8 cellular contexts compared by ENCODE assay signal in the genomic region with DNA sequence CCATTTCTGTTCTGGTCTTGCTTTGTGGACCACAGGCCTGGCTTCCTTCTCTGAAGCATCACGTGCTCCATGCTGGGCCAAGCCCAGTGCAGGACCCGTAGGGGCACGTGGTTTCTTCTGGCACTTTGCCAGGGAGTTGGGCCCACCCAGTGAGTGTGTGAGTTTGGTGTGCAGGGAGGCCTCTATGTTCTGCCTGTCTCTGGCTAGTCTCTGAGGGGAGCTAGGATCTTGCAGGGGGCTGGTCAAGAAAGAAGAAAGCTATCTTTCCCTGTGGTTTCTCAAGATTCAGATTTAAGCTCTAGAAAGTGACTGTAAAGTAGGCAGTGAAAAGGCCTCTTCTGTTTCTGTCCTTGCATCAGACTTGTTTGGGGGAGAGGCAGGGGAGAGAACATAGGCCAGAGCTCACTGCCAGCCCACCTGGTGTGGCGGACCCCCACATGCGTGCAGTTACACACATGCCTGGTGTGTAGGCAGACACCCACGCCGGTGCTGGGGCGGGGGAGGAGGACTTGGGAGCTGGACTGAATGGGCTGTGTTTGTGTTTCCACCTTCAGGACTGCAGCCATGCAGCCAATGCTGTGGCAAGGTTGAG. TPM values are rescaled to one million over a fixed set of nuclear protein-coding genes. Genes with fewer than 3 reads are reported as not detected.
DNase-seq lines count a peak whose midpoint lies in the region; ATAC-seq, FAIRE-seq and TF ChIP-seq lines count a peak whose summit lies in the region.

No MANE protein-coding gene starts in this region.

- TF ChIP-seq CTCF in CD4-positive, alpha-beta T cell (IDR thresholded peaks at IDR 0.05): no peak
- TF ChIP-seq CTCF in K562 (IDR thresholded peaks at IDR 0.05 in 2 of 3, conservative IDR thresholded peaks at IDR 0.05 in 1 of 3; ENCODE audit: insufficient read depth in 2 of 3, low read depth in 1 of 3, low read length in 3 of 3): no peak
- no peak for TF ChIP-seq CTCF in HepG2 (CRISPR knock-in tag; IDR thresholded peaks at IDR 0.05)
- TF ChIP-seq CTCF in testis (IDR thresholded peaks at IDR 0.05): no peak

- H2AFZ ChIP-seq in K562 (ENCODE audit: low read depth, low read length) (0 out of 2 replicates have a peak overlapping the region, but pooled peaks have one; percentile 27), HepG2 (ENCODE audit: low read length) (no peak overlapping the region)

- intact Hi-C loops in CD4-positive, alpha-beta T cell (cut with DNase I, micrococcal nuclease): loop anchor here in 1 of 2 experiments (5.0 kb wide), 1 partner anchor 41 kb away; no protein-coding TSS in a partner anchor
- intact Hi-C loops in K562 (cut with micrococcal nuclease) (no loop called here), HepG2 (cut with micrococcal nuclease; ENCODE audit: unreplicated experiment) (no loop called here), testis (cut with DNase I; ENCODE audit: low total_unique reads) (no loop called here)

- peak overlapping the region; percentile 89 for H3K27ac Mint-ChIP-seq in CD4-positive, alpha-beta T cell

- DNase-seq in CD4-positive, alpha-beta T cell: no peak
- DNase-seq in NCI-H2227 (lab: John Stamatoyannopoulos, UW; ENCODE audit: unreplicated experiment) (peak; percentile 92), K562 (ENCODE audit: extremely low read depth in 1 of 4, low spot score in 3 of 4) (peak; percentile 60 to 86 (median 66)), HepG2 (ENCODE audit: low spot score) (no peak), testis (peak; percentile 79), HuH-7.5 (ENCODE audit: low spot score) (no peak), LoVo (ENCODE audit: low spot score) (no peak)

- H3K9me3 ChIP-seq in CD4-positive, alpha-beta T cell (ENCODE audit: control insufficient read depth, low read length): no peaks in the 10 kb centered on the region
- H3K9me3 ChIP-seq in K562 (replicated peaks; ENCODE audit: control insufficient read depth, insufficient read depth, low read depth, low read length) (no peaks in the 10 kb centered on the region), HepG2 (ENCODE audit: low read length) (no peaks in the 10 kb centered on the region), testis (no peaks in the 10 kb centered on the region)

- H3K4me3 ChIP-seq in K562 (no peak overlapping the region), HepG2 (replicated peaks in 1 of 3; ENCODE audit: insufficient read depth in 1 of 3, low read depth in 2 of 3, low read length in 3 of 3) (no peak overlapping the region), testis (no peak overlapping the region)

- POLR2A ChIA-PET in CD4-positive, alpha-beta T cell (lab: Charles Lee): interaction anchor here (0.7 to 8.9 kb wide), 6 partner anchors 8 to 28 kb away, joined by 3 to 103 read pairs (median 4); a partner anchor contains a TSS
- POLR2A ChIA-PET in K562 (lab: Yijun Ruan, JAX) (interaction anchor here (1.0 to 3.5 kb wide), 3 partner anchors 10 to 12 kb away, joined by 3 to 24 read pairs (median 4); a partner anchor contains a TSS), HepG2 (lab: Yijun Ruan, JAX) (interaction anchor here (1.1 to 3.8 kb wide), 4 partner anchors 9 to 28 kb away, joined by 3 to 24 read pairs (median 4); a partner anchor contains a TSS)

- H3K27ac ChIP-seq in CD4-positive, alpha-beta T cell (ENCODE audit: low read depth, low read length): peak overlapping the region; percentile 26
- peak overlapping the region; percentile 37; the same call in 2 of the 3 replicates for H3K27ac ChIP-seq in K562 (ENCODE audit: extremely low read depth, low read depth, low read length)
- no peak overlapping the region for H3K27ac ChIP-seq in HepG2 (ENCODE audit: extremely low read length, insufficient read depth, low read length)
- peak overlapping the region; percentile 17 to 77 for H3K27ac ChIP-seq in testis

- no peak overlapping the region for H3K4me2 ChIP-seq in K562 (ENCODE audit: insufficient read depth, low read length)
- H3K4me2 ChIP-seq in HepG2 (ENCODE audit: low read depth, low read length): no peak overlapping the region

- no peaks in the 10 kb centered on the region for H3K27me3 Mint-ChIP-seq in CD4-positive, alpha-beta T cell

- TF ChIP-seq POLR2A in K562 (conservative IDR thresholded peaks at IDR 0.05): no peak
- no peak for TF ChIP-seq POLR2A in HepG2 (IDR thresholded peaks at IDR 0.05; ENCODE audit: insufficient read depth in 1 of 2, low read depth in 2 of 2, low read length in 2 of 2)
- no peak for TF ChIP-seq POLR2A in testis (IDR thresholded peaks at IDR 0.05)

- peaks cover 3% of the 10 kb centered on the region for H3K9me1 ChIP-seq in K562 (ENCODE audit: control insufficient read depth, insufficient read depth, low read length)

- peaks cover 90% of the 10 kb centered on the region for H3K36me3 Mint-ChIP-seq in CD4-positive, alpha-beta T cell (ENCODE audit: low read depth)

- CTCF ChIA-PET in CD4-positive, alpha-beta T cell (lab: Charles Lee): interaction anchor here (1.5 kb wide), 1 partner anchor 42 kb away, joined by 5 read pairs; no protein-coding TSS in a partner anchor
- CTCF ChIA-PET in K562 (lab: Yijun Ruan, JAX; ENCODE audit: low intra/inter-chr PET ratio) (no interaction called here), HepG2 (lab: Yijun Ruan, JAX; ENCODE audit: low intra/inter-chr PET ratio, low total read pairs) (no interaction called here)

- no peaks in the 10 kb centered on the region for H3K27me3 ChIP-seq in CD4-positive, alpha-beta T cell (ENCODE audit: control insufficient read depth, insufficient read depth, low read length)
- no peaks in the 10 kb centered on the region for H3K27me3 ChIP-seq in K562 (ENCODE audit: control insufficient read depth in 2 of 2, insufficient read depth in 2 of 2, low read length in 2 of 2)
- no peaks in the 10 kb centered on the region for H3K27me3 ChIP-seq in HepG2 (ENCODE audit: control insufficient read depth in 1 of 2, insufficient read depth in 2 of 2, low read length in 2 of 2)
- no peaks in the 10 kb centered on the region for H3K27me3 ChIP-seq in testis

- no TSS peak for BruUV-seq in K562 (replicated peaks; lab: Mats Ljungman, UMichigan)
- BruUV-seq in HepG2 (replicated peaks; lab: Mats Ljungman, UMichigan): no TSS peak

- in situ Hi-C loops in K562 (cut with MboI): no loop called here
- in situ Hi-C loops in HepG2 (cut with HindIII; ENCODE audit: extremely low pct_ligation_motif_present, low pct_unique_long_range_greater_than_20kb): no loop called here

- peak overlapping the region; percentile 80 for H3K4me3 Mint-ChIP-seq in CD4-positive, alpha-beta T cell

- H3K4me1 Mint-ChIP-seq in CD4-positive, alpha-beta T cell (ENCODE audit: low read depth): peaks cover 91% of the 10 kb centered on the region

- H3K4me1 ChIP-seq in K562 (replicated peaks in 1 of 2; ENCODE audit: control insufficient read depth in 2 of 2, insufficient read depth in 2 of 2, low read length in 2 of 2): peaks cover 9 to 17% of the 10 kb centered on the region in 2 experiments; a peak in 4 of 5 replicates
- H3K4me1 ChIP-seq in HepG2 (ENCODE audit: insufficient read depth, low read length): peaks cover 78% of the 10 kb centered on the region
- peaks cover 65% of the 10 kb centered on the region for H3K4me1 ChIP-seq in testis

- TF ChIP-seq EP300 in K562 (IDR thresholded peaks at IDR 0.05; ENCODE audit: low read length): no peak
- TF ChIP-seq EP300 in HepG2 (IDR thresholded peaks at IDR 0.05; ENCODE audit: low read depth in 2 of 2, low read length in 2 of 2): no peak
- TF ChIP-seq EP300 in HepG2 (CRISPR knock-in tag; IDR thresholded peaks at IDR 0.05; ENCODE audit: borderline replicate concordance): no peak

- no peaks in the 10 kb centered on the region for H3K9me3 Mint-ChIP-seq in CD4-positive, alpha-beta T cell

- H3K79me2 ChIP-seq in K562 (ENCODE audit: control insufficient read depth, insufficient read depth, low read length) (peaks cover 73% of the 10 kb centered on the region), HepG2 (ENCODE audit: insufficient read depth, low read length) (peaks cover 73% of the 10 kb centered on the region)

- H4K20me1 ChIP-seq in K562 (replicated peaks; ENCODE audit: control insufficient read depth, insufficient read depth, low read length) (peaks cover 45% of the 10 kb centered on the region), HepG2 (ENCODE audit: insufficient read depth, low read length) (peaks cover 65% of the 10 kb centered on the region)

- WGBS in K562 (ENCODE audit: insufficient coverage, low coverage, missing lambda C conversion rate): 29% methylated on average over 8 of the region's 8 CpGs
- 88% methylated on average over 6 of the region's 8 CpGs for WGBS in HepG2 (ENCODE audit: low lambda C conversion rate)
- WGBS in testis, 2 donors: 20 to 36% methylated on average over 8 of the region's 8 CpGs

- FAIRE-seq in K562 (lab: Jason Lieb, UNC) (peak; percentile 85), HepG2 (lab: Jason Lieb, UNC) (no peak)

- H3K9ac ChIP-seq in K562 (ENCODE audit: insufficient read depth in 1 of 2, low read depth in 2 of 2, low read length in 2 of 2) (peak overlapping the region in 1 of 2 experiments; percentile 85; a peak in 2 of 4 replicates), HepG2 (ENCODE audit: insufficient read depth, low read depth, low read length) (no peak overlapping the region)

- no peak for ATAC-seq in CD4-positive, alpha-beta T cell (ENCODE audit: poor library complexity)
- peak; percentile 91 for ATAC-seq in K562
- ATAC-seq in HepG2: no peak
- ATAC-seq in HG03175 (IDR thresholded peaks at IDR 0.05; ENCODE audit: unreplicated experiment): no peak

- TF ChIP-seq RAD21 in K562 (CRISPR knock-in tag; conservative IDR thresholded peaks at IDR 0.05 in 1 of 2, IDR thresholded peaks at IDR 0.05 in 1 of 2): no peak
- TF ChIP-seq RAD21 in HepG2 (CRISPR knock-in tag; IDR thresholded peaks at IDR 0.05): no peak

- H3K36me3 ChIP-seq in K562 (ENCODE audit: control insufficient read depth, insufficient read depth, low read length): peaks cover 87% of the 10 kb centered on the region
- H3K36me3 ChIP-seq in HepG2 (replicated peaks in 1 of 2; ENCODE audit: control insufficient read depth in 1 of 2, insufficient read depth in 2 of 2, low read length in 2 of 2): peaks cover 60 to 79% of the 10 kb centered on the region in 2 experiments
- H3K36me3 ChIP-seq in testis (ENCODE audit: low read depth, missing control alignments): no peaks in the 10 kb centered on the region

RNA-seq across cellular contexts. Expression of a gene that starts 11.8 kb away (rescaled TPM):
- 10 to 100 TPM; 50.1 to 50.5 TPM for total RNA-seq in CD4-positive, alpha-beta T cell
- 56.3 and 141 TPM in 2 replicates for total RNA-seq in K562 (2011; cell fraction: chromatin; rRNA removed; ENCODE audit: low replicate concordance)
- 52.5 and 72.2 TPM in 2 replicates for total RNA-seq in K562 (2011; cell fraction: nucleolus; rRNA removed)
- total RNA-seq in K562 (2011; cell fraction: nucleoplasm; rRNA removed): 56.8 and 72.4 TPM in 2 replicates
- total RNA-seq in K562 (2014; rRNA removed) (48.5 and 49.0 TPM in 2 replicates), K562 (2014; rRNA removed; fragmentation: Illumina TruSeq; extraction: Trizol) (35.1 and 38.8 TPM in 2 replicates), K562 (2015; rRNA removed; fragmentation: Illumina TruSeq; extraction: Trizol) (55.3 and 58.7 TPM in 2 replicates), K562 (2021) (112 and 125 TPM in 2 replicates), HepG2 (2016; rRNA removed; fragmentation: Illumina TruSeq; extraction: Trizol) (97.0 and 110 TPM in 2 replicates), testis (10 to 100 TPM; 60.3 to 83.2 TPM)
- polyA plus RNA-seq in K562 (2011; rRNA removed) (45.9 and 62.1 TPM in 2 replicates), K562 (2014; fragmentation: Illumina TruSeq; extraction: Trizol) (95.7 and 104 TPM in 2 replicates), K562 (2014; fragmentation: Nextera tagmentation; extraction: Ambion mirVana) (10 to 100 TPM; 23.0 to 23.6 TPM), K562 (2014; rRNA removed) (69.1 and 78.2 TPM in 2 replicates), HepG2 (2011; rRNA removed) (70.1 and 80.4 TPM in 2 replicates), testis (ENCODE audit: insufficient read depth, low read depth, low replicate concordance) (58.2 TPM)
- 58.9 and 166 TPM in 2 replicates for polyA plus RNA-seq in K562 (2011; cell fraction: cytosol; rRNA removed)
- 25.9 and 52.6 TPM in 2 replicates for polyA plus RNA-seq in K562 (2011; cell fraction: nucleus; rRNA removed)
- 110 and 126 TPM in 2 replicates for polyA plus RNA-seq in K562 (2012)
- polyA minus RNA-seq in K562 (2011; rRNA and poly(A)+ RNA removed): 48.3 and 89.0 TPM in 2 replicates
- polyA minus RNA-seq in K562 (2011; cell fraction: cytosol; rRNA and poly(A)+ RNA removed): 56.3 and 79.0 TPM in 2 replicates
- 20.1 and 22.1 TPM in 2 replicates for polyA minus RNA-seq in K562 (2011; cell fraction: nucleus; rRNA and poly(A)+ RNA removed)
- 9.8 and 10.1 TPM in 2 replicates for total RNA-seq in HepG2 (2016; cell fraction: cytosol; rRNA removed; fragmentation: Illumina TruSeq; extraction: Trizol; ENCODE audit: low read depth)
- total RNA-seq in HepG2 (2016; cell fraction: insoluble cytoplasmic fraction; rRNA removed; fragmentation: Illumina TruSeq; extraction: Trizol): 92.3 and 97.2 TPM in 2 replicates
- total RNA-seq in HepG2 (2016; cell fraction: membrane; rRNA removed; fragmentation: Illumina TruSeq; extraction: Trizol): 38.1 and 38.7 TPM in 2 replicates
- 62.5 and 68.5 TPM in 2 replicates for total RNA-seq in HepG2 (2016; cell fraction: nucleus; rRNA removed; fragmentation: Illumina TruSeq; extraction: Trizol)
- 81.9 and 127 TPM in 2 replicates for polyA plus RNA-seq in HepG2 (2011; cell fraction: cytosol; rRNA removed)
- 107 and 129 TPM in 2 replicates for polyA plus RNA-seq in HepG2 (2011; cell fraction: nucleus; rRNA removed)
- polyA plus RNA-seq in HepG2 (2012): 82.2 and 85.9 TPM in 2 replicates
- 7.2 and 8.1 TPM in 2 replicates for polyA plus RNA-seq in HepG2 (2016; cell fraction: cytosol; fragmentation: Illumina TruSeq; extraction: Trizol; ENCODE audit: low read depth)
- polyA plus RNA-seq in HepG2 (2016; cell fraction: insoluble cytoplasmic fraction; fragmentation: Illumina TruSeq; extraction: Trizol; ENCODE audit: low read depth): 138 and 161 TPM in 2 replicates
- polyA plus RNA-seq in HepG2 (2016; cell fraction: membrane; fragmentation: Illumina TruSeq; extraction: Trizol; ENCODE audit: low read depth): 25.1 and 28.1 TPM in 2 replicates
- polyA plus RNA-seq in HepG2 (2016; cell fraction: nucleus; fragmentation: Illumina TruSeq; extraction: Trizol; ENCODE audit: insufficient read depth, low read depth): 109 and 113 TPM in 2 replicates
- polyA minus RNA-seq in HepG2 (2011; rRNA and poly(A)+ RNA removed; ENCODE audit: low replicate concordance): 136 and 189 TPM in 2 replicates
- 107 and 130 TPM in 2 replicates for polyA minus RNA-seq in HepG2 (2011; cell fraction: cytosol; rRNA and poly(A)+ RNA removed)
- 49.2 and 50.4 TPM in 2 replicates for polyA minus RNA-seq in HepG2 (2011; cell fraction: nucleus; rRNA and poly(A)+ RNA removed)

RNA-seq across cellular contexts. Expression of a gene that starts 28.2 kb away (rescaled TPM):
- total RNA-seq in CD4-positive, alpha-beta T cell: 1,000 to 10,000 TPM; 2,293 to 2,296 TPM
- total RNA-seq in K562 (2011; cell fraction: chromatin; rRNA removed; ENCODE audit: low replicate concordance): 370 and 391 TPM in 2 replicates
- 317 and 380 TPM in 2 replicates for total RNA-seq in K562 (2011; cell fraction: nucleolus; rRNA removed)
- total RNA-seq in K562 (2011; cell fraction: nucleoplasm; rRNA removed): 567 and 894 TPM in 2 replicates
- total RNA-seq in K562 (2014; rRNA removed) (2,281 and 2,332 TPM in 2 replicates), K562 (2014; rRNA removed; fragmentation: Illumina TruSeq; extraction: Trizol) (3,218 and 3,389 TPM in 2 replicates), K562 (2015; rRNA removed; fragmentation: Illumina TruSeq; extraction: Trizol) (2,524 and 2,706 TPM in 2 replicates), K562 (2021) (1,745 and 1,985 TPM in 2 replicates), HepG2 (2016; rRNA removed; fragmentation: Illumina TruSeq; extraction: Trizol) (2,790 and 3,298 TPM in 2 replicates), testis (100 to 1,000 TPM; 406 to 746 TPM)
- polyA plus RNA-seq in K562 (2011; rRNA removed) (1,779 and 3,096 TPM in 2 replicates), K562 (2014; fragmentation: Illumina TruSeq; extraction: Trizol) (3,156 and 3,487 TPM in 2 replicates), K562 (2014; fragmentation: Nextera tagmentation; extraction: Ambion mirVana) (1,000 to 10,000 TPM; 2,598 to 3,667 TPM), K562 (2014; rRNA removed) (3,128 and 3,158 TPM in 2 replicates), HepG2 (2011; rRNA removed) (4,288 and 4,860 TPM in 2 replicates), testis (ENCODE audit: insufficient read depth, low read depth, low replicate concordance) (912 TPM)
- polyA plus RNA-seq in K562 (2011; cell fraction: cytosol; rRNA removed): 1,009 and 1,561 TPM in 2 replicates
- 519 and 810 TPM in 2 replicates for polyA plus RNA-seq in K562 (2011; cell fraction: nucleus; rRNA removed)
- 2,980 and 3,135 TPM in 2 replicates for polyA plus RNA-seq in K562 (2012)
- polyA minus RNA-seq in K562 (2011; rRNA and poly(A)+ RNA removed): 1,069 and 1,345 TPM in 2 replicates
- 644 and 904 TPM in 2 replicates for polyA minus RNA-seq in K562 (2011; cell fraction: cytosol; rRNA and poly(A)+ RNA removed)
- polyA minus RNA-seq in K562 (2011; cell fraction: nucleus; rRNA and poly(A)+ RNA removed): 127 and 195 TPM in 2 replicates
- total RNA-seq in HepG2 (2016; cell fraction: cytosol; rRNA removed; fragmentation: Illumina TruSeq; extraction: Trizol; ENCODE audit: low read depth): 4,051 and 4,588 TPM in 2 replicates
- total RNA-seq in HepG2 (2016; cell fraction: insoluble cytoplasmic fraction; rRNA removed; fragmentation: Illumina TruSeq; extraction: Trizol): 2,655 and 3,446 TPM in 2 replicates
- 6,899 and 6,901 TPM in 2 replicates for total RNA-seq in HepG2 (2016; cell fraction: membrane; rRNA removed; fragmentation: Illumina TruSeq; extraction: Trizol)
- 995 and 1,125 TPM in 2 replicates for total RNA-seq in HepG2 (2016; cell fraction: nucleus; rRNA removed; fragmentation: Illumina TruSeq; extraction: Trizol)
- 4,164 and 5,084 TPM in 2 replicates for polyA plus RNA-seq in HepG2 (2011; cell fraction: cytosol; rRNA removed)
- 680 and 915 TPM in 2 replicates for polyA plus RNA-seq in HepG2 (2011; cell fraction: nucleus; rRNA removed)
- polyA plus RNA-seq in HepG2 (2012): 4,457 and 5,527 TPM in 2 replicates
- polyA plus RNA-seq in HepG2 (2016; cell fraction: cytosol; fragmentation: Illumina TruSeq; extraction: Trizol; ENCODE audit: low read depth): 5,325 and 6,272 TPM in 2 replicates
- polyA plus RNA-seq in HepG2 (2016; cell fraction: insoluble cytoplasmic fraction; fragmentation: Illumina TruSeq; extraction: Trizol; ENCODE audit: low read depth): 3,877 and 3,973 TPM in 2 replicates
- 7,669 and 7,726 TPM in 2 replicates for polyA plus RNA-seq in HepG2 (2016; cell fraction: membrane; fragmentation: Illumina TruSeq; extraction: Trizol; ENCODE audit: low read depth)
- polyA plus RNA-seq in HepG2 (2016; cell fraction: nucleus; fragmentation: Illumina TruSeq; extraction: Trizol; ENCODE audit: insufficient read depth, low read depth): 2,046 and 2,062 TPM in 2 replicates
- 223 and 322 TPM in 2 replicates for polyA minus RNA-seq in HepG2 (2011; rRNA and poly(A)+ RNA removed; ENCODE audit: low replicate concordance)
- polyA minus RNA-seq in HepG2 (2011; cell fraction: cytosol; rRNA and poly(A)+ RNA removed): 1,056 and 1,226 TPM in 2 replicates
- polyA minus RNA-seq in HepG2 (2011; cell fraction: nucleus; rRNA and poly(A)+ RNA removed): 292 and 362 TPM in 2 replicates

RNA-seq across cellular contexts. Expression of a gene that starts 56.6 kb away (rescaled TPM):
- total RNA-seq in CD4-positive, alpha-beta T cell: 10 to 100 TPM; 63.0 to 63.3 TPM
- 54.3 and 57.6 TPM in 2 replicates for total RNA-seq in K562 (2011; cell fraction: chromatin; rRNA removed; ENCODE audit: low replicate concordance)
- 25.0 and 27.9 TPM in 2 replicates for total RNA-seq in K562 (2011; cell fraction: nucleolus; rRNA removed)
- 31.0 and 32.9 TPM in 2 replicates for total RNA-seq in K562 (2011; cell fraction: nucleoplasm; rRNA removed)
- total RNA-seq in K562 (2014; rRNA removed): 16.8 and 18.6 TPM in 2 replicates
- 19.0 and 19.2 TPM in 2 replicates for total RNA-seq in K562 (2014; rRNA removed; fragmentation: Illumina TruSeq; extraction: Trizol)
- 21.0 and 24.1 TPM in 2 replicates for total RNA-seq in K562 (2015; rRNA removed; fragmentation: Illumina TruSeq; extraction: Trizol)
- 16.5 and 17.4 TPM in 2 replicates for total RNA-seq in K562 (2021)
- polyA plus RNA-seq in K562 (2011; rRNA removed): 14.1 and 23.0 TPM in 2 replicates
- 10.1 and 11.8 TPM in 2 replicates for polyA plus RNA-seq in K562 (2011; cell fraction: cytosol; rRNA removed)
- 48.3 and 72.5 TPM in 2 replicates for polyA plus RNA-seq in K562 (2011; cell fraction: nucleus; rRNA removed)
- polyA plus RNA-seq in K562 (2012): 16.7 and 17.1 TPM in 2 replicates
- polyA plus RNA-seq in K562 (2014; fragmentation: Illumina TruSeq; extraction: Trizol): 22.9 and 27.4 TPM in 2 replicates
- 10 to 100 TPM; 24.4 to 26.3 TPM for polyA plus RNA-seq in K562 (2014; fragmentation: Nextera tagmentation; extraction: Ambion mirVana)
- polyA plus RNA-seq in K562 (2014; rRNA removed): 20.7 and 21.9 TPM in 2 replicates
- polyA minus RNA-seq in K562 (2011; rRNA and poly(A)+ RNA removed): 9.2 and 16.7 TPM in 2 replicates
- polyA minus RNA-seq in K562 (2011; cell fraction: cytosol; rRNA and poly(A)+ RNA removed): 5.5 and 6.7 TPM in 2 replicates
- polyA minus RNA-seq in K562 (2011; cell fraction: nucleus; rRNA and poly(A)+ RNA removed): 11.3 and 12.7 TPM in 2 replicates
- 12.7 and 15.6 TPM in 2 replicates for total RNA-seq in HepG2 (2016; rRNA removed; fragmentation: Illumina TruSeq; extraction: Trizol)
- total RNA-seq in HepG2 (2016; cell fraction: cytosol; rRNA removed; fragmentation: Illumina TruSeq; extraction: Trizol; ENCODE audit: low read depth): 3.7 and 5.9 TPM in 2 replicates
- 12.1 and 16.1 TPM in 2 replicates for total RNA-seq in HepG2 (2016; cell fraction: insoluble cytoplasmic fraction; rRNA removed; fragmentation: Illumina TruSeq; extraction: Trizol)
- 4.9 and 5.9 TPM in 2 replicates for total RNA-seq in HepG2 (2016; cell fraction: membrane; rRNA removed; fragmentation: Illumina TruSeq; extraction: Trizol)
- total RNA-seq in HepG2 (2016; cell fraction: nucleus; rRNA removed; fragmentation: Illumina TruSeq; extraction: Trizol): 16.2 and 16.8 TPM in 2 replicates
- 20.6 and 22.7 TPM in 2 replicates for polyA plus RNA-seq in HepG2 (2011; rRNA removed)
- 8.0 and 10.1 TPM in 2 replicates for polyA plus RNA-seq in HepG2 (2011; cell fraction: cytosol; rRNA removed)
- polyA plus RNA-seq in HepG2 (2011; cell fraction: nucleus; rRNA removed): 75.8 and 78.0 TPM in 2 replicates
- 13.3 and 15.9 TPM in 2 replicates for polyA plus RNA-seq in HepG2 (2012)
- 1.3 and 1.4 TPM in 2 replicates for polyA plus RNA-seq in HepG2 (2016; cell fraction: cytosol; fragmentation: Illumina TruSeq; extraction: Trizol; ENCODE audit: low read depth)
- 13.2 and 13.4 TPM in 2 replicates for polyA plus RNA-seq in HepG2 (2016; cell fraction: insoluble cytoplasmic fraction; fragmentation: Illumina TruSeq; extraction: Trizol; ENCODE audit: low read depth)
- polyA plus RNA-seq in HepG2 (2016; cell fraction: membrane; fragmentation: Illumina TruSeq; extraction: Trizol; ENCODE audit: low read depth): 2.8 and 3.3 TPM in 2 replicates
- 51.8 and 58.8 TPM in 2 replicates for polyA plus RNA-seq in HepG2 (2016; cell fraction: nucleus; fragmentation: Illumina TruSeq; extraction: Trizol; ENCODE audit: insufficient read depth, low read depth)
- polyA minus RNA-seq in HepG2 (2011; rRNA and poly(A)+ RNA removed; ENCODE audit: low replicate concordance): 7.6 and 11.6 TPM in 2 replicates
- polyA minus RNA-seq in HepG2 (2011; cell fraction: cytosol; rRNA and poly(A)+ RNA removed): 3.6 and 4.1 TPM in 2 replicates
- 18.3 TPM in 2 replicates for polyA minus RNA-seq in HepG2 (2011; cell fraction: nucleus; rRNA and poly(A)+ RNA removed)
- total RNA-seq in testis: 10 to 100 TPM; 23.9 to 67.1 TPM
- 41.9 TPM for polyA plus RNA-seq in testis (ENCODE audit: insufficient read depth, low read depth, low replicate concordance)

Comparison
In these comparisons a context has a peak if more than half of its experiments do, and no peak if none do; other contexts are left out.
1. DNase-seq: peak in NCI-H2227 (single experiment), K562 (4 of 4) and testis (single experiment); none in CD4-positive, alpha-beta T cell (0 of 10), HepG2 (single experiment), HuH-7.5 (single experiment) and LoVo (single experiment).